Comparison of ENCODE assay signal across 20 cellular contexts in genomic region chr2:222774941-222775340, GRCh38.
DNase-seq lines count a peak whose midpoint lies in the region; ATAC-seq, FAIRE-seq and TF ChIP-seq lines count a peak whose summit lies in the region.
"Had no signal": no experiment of that assay in that cellular context is flagged by ENCODE, and none has a peak within 500 bp of the region (broad histone marks: within the 10 kb centered on the region; RNA-seq: fewer than 3 reads in every experiment).

No MANE protein-coding gene starts in this region.

- peak overlapping the region; percentile 84 for H2BK12ac ChIP-seq in trophoblast cell (ENCODE audit: low read length)

- H3K9ac ChIP-seq in mammary epithelial cell (ENCODE audit: insufficient read depth, low read length) = no peak overlapping the region
- no peak overlapping the region for H3K9ac ChIP-seq in trophoblast cell (ENCODE audit: low read length)
- H3K9ac ChIP-seq: KMS-11, neural progenitor cell had no signal

- dilution Hi-C loops in mammary epithelial cell (cut with HindIII; ENCODE audit: low sequenced_read_pairs) = no loop called here

- no peak overlapping the region for H2AK5ac ChIP-seq in trophoblast cell (ENCODE audit: low read length)

- intact Hi-C loops in mammary epithelial cell (cut with micrococcal nuclease) (no loop called here), head of caudate nucleus (cut with DNase I) (no loop called here)

- in situ Hi-C loops in mammary epithelial cell (cut with MboI; ENCODE audit: low sequenced_read_pairs in 2 of 2) = no loop called here

- DNase-seq in DMS79 treated with DMSO at 0.1 percent for 48 hours (lab: John Stamatoyannopoulos, UW) (peak; percentile 15), HTR-8/SVneo (ENCODE audit: insufficient read length, low spot score) (peak; percentile 51), mammary epithelial cell (peak; percentile 54), trophoblast cell (peak; percentile 14 to 34), T-helper 2 cell (no peak), head of caudate nucleus (no peak)
- DNase-seq: activated CD8-positive, alpha-beta T cell treated with anti-CD3 and anti-CD28 coated beads for 36 hours; adrenal gland; cerebellar nuclear complex; endodermal cell; gastrocnemius medialis; GDM1; NCI-H146; NCI-H446 treated with DMSO at 0.1 percent for 48 hours; right cardiac atrium had no signal

- no peaks in the 10 kb centered on the region for H4K20me1 ChIP-seq in mammary epithelial cell (ENCODE audit: insufficient read depth, low read length)

- H3K79me1 ChIP-seq in trophoblast cell (ENCODE audit: low read length) = no peaks in the 10 kb centered on the region

- H3K9me3 ChIP-seq in mammary epithelial cell (replicated peaks; ENCODE audit: insufficient read depth, low read length) (no peaks in the 10 kb centered on the region), trophoblast cell (ENCODE audit: insufficient read depth, low read depth, low read length) (no peaks in the 10 kb centered on the region)
- H3K9me3 ChIP-seq: adrenal gland, gastrocnemius medialis had no signal

- ATAC-seq in HG03520 (IDR thresholded peaks at IDR 0.05; ENCODE audit: unreplicated experiment) = no peak
- ATAC-seq: activated CD8-positive, alpha-beta T cell treated with anti-CD3 and anti-CD28 coated beads for 36 hours; gastrocnemius medialis; right cardiac atrium had no signal

- H2AFZ ChIP-seq in mammary epithelial cell (ENCODE audit: low read depth, low read length) (no peak overlapping the region), trophoblast cell (ENCODE audit: insufficient read depth, low read length, poor library complexity) (no peak overlapping the region)
- H2AFZ ChIP-seq: neural progenitor cell had no signal

- BruUV-seq in mammary epithelial cell (replicated peaks; lab: Mats Ljungman, UMichigan) = no TSS peak

- peaks cover 6% of the 10 kb centered on the region for H3K4me1 ChIP-seq in mammary epithelial cell (ENCODE audit: insufficient read depth, low read length)
- peaks cover 5% of the 10 kb centered on the region in 2 experiments for H3K4me1 ChIP-seq in trophoblast cell (ENCODE audit: control insufficient read depth in 1 of 2, insufficient read depth in 2 of 2, low read length in 2 of 2)
- H3K4me1 ChIP-seq: adrenal gland, neural progenitor cell had no signal

- no peak for TF ChIP-seq CTCF in mammary epithelial cell (conservative IDR thresholded peaks at IDR 0.05 in 1 of 2, IDR thresholded peaks at IDR 0.05 in 1 of 2; ENCODE audit: extremely low read depth in 1 of 2, insufficient read depth in 1 of 2, low read depth in 1 of 2, low read length in 2 of 2)

- H3K36me3 ChIP-seq in mammary epithelial cell (ENCODE audit: insufficient read depth, low read length) = no peaks in the 10 kb centered on the region
- no peaks in the 10 kb centered on the region for H3K36me3 ChIP-seq in trophoblast cell (ENCODE audit: control insufficient read depth in 1 of 2, insufficient read depth in 2 of 2, low read length in 2 of 2)
- H3K36me3 ChIP-seq: adrenal gland, gastrocnemius medialis, neural progenitor cell had no signal

- H2BK5ac ChIP-seq in trophoblast cell (ENCODE audit: low read depth, low read length, poor library complexity) = no peak overlapping the region

- H3K27me3 ChIP-seq in mammary epithelial cell (ENCODE audit: insufficient read depth, low read length) = no peaks in the 10 kb centered on the region
- H3K27me3 ChIP-seq in trophoblast cell (ENCODE audit: insufficient read depth, low read length) = no peaks in the 10 kb centered on the region
- H3K27me3 ChIP-seq: adrenal gland, gastrocnemius medialis, neural progenitor cell had no signal

- H3K27ac ChIP-seq in mammary epithelial cell (ENCODE audit: insufficient read depth, low read depth, low read length) = no peak overlapping the region
- no peak overlapping the region for H3K27ac ChIP-seq in trophoblast cell (ENCODE audit: low read depth, low read length)
- H3K27ac ChIP-seq: adrenal gland, gastrocnemius medialis, KMS-11, neural progenitor cell, VCaP had no signal

- H3K79me2 ChIP-seq in mammary epithelial cell (ENCODE audit: insufficient read depth, low read length) (no peaks in the 10 kb centered on the region), trophoblast cell (ENCODE audit: control insufficient read depth, insufficient read depth, low read length, poor library complexity) (no peaks in the 10 kb centered on the region)

- no peak overlapping the region for H3K4ac ChIP-seq in trophoblast cell (ENCODE audit: low read depth, low read length)

- H2BK120ac ChIP-seq in trophoblast cell (ENCODE audit: insufficient read depth, low read length, poor library complexity) = no peak overlapping the region

- no peak overlapping the region for H4K12ac ChIP-seq in trophoblast cell (ENCODE audit: low read depth, low read length)

- no peak overlapping the region for H4K8ac ChIP-seq in trophoblast cell (ENCODE audit: low read depth, low read length)

- H3K14ac ChIP-seq in trophoblast cell (ENCODE audit: low read length) = no peak overlapping the region

- no peak overlapping the region for H3K18ac ChIP-seq in trophoblast cell (ENCODE audit: low read length)

- FAIRE-seq in HTR-8/SVneo (lab: Jason Lieb, UNC) = peak; percentile 67
- FAIRE-seq: GM12892 had no signal

- CTCF ChIA-PET in mammary epithelial cell (lab: Charles Lee; ENCODE audit: low non-redundant PET) = no interaction called here

- H3K23ac ChIP-seq in trophoblast cell (ENCODE audit: low read length) = no peak overlapping the region

- no peak overlapping the region for H4K91ac ChIP-seq in trophoblast cell (ENCODE audit: low read depth, low read length)

- no peak overlapping the region for H3K4me3 ChIP-seq in mammary epithelial cell (replicated peaks in 1 of 3; ENCODE audit: insufficient read depth in 1 of 3, low read depth in 2 of 3, low read length in 3 of 3)
- H3K4me3 ChIP-seq in trophoblast cell (ENCODE audit: low read depth, low read length) = no peak overlapping the region
- H3K4me3 ChIP-seq: adrenal gland, gastrocnemius medialis, neural progenitor cell had no signal

- no peak overlapping the region for H3K4me2 ChIP-seq in mammary epithelial cell (ENCODE audit: insufficient read depth, low read depth, low read length)
- no peak overlapping the region for H3K4me2 ChIP-seq in trophoblast cell (ENCODE audit: low read length)
- H3K4me2 ChIP-seq: KMS-11, neural progenitor cell had no signal

Comparison
In these comparisons a context has a peak if more than half of its experiments do, and no peak if none do; other contexts are left out.
1. DNase-seq: peak in DMS79 treated with DMSO at 0.1 percent for 48 hours (single experiment), HTR-8/SVneo (single experiment), mammary epithelial cell (single experiment) and trophoblast cell (2 of 2); none in T-helper 2 cell (0 of 5) and head of caudate nucleus (0 of 42).